8 cellular contexts compared by ENCODE assay signal in the genomic region with DNA sequence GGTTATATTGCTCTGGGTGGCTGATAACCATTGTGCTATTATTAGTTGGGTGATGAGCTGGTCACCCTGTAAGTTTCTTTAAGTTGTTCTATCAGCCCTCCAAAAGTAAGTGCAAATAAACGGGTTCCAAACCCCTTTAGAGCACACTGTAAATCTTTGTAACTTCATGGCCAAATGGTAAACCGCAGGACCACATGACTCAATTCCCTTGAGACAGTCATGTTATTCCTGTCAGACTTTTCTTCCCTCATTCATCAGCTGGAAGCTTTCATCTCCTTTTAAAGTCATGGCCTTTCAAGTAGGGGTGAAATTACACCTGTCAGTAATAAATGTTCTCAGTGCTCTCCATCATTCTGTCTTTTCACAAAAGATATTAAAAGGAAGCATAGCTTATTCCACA.
DNase-seq lines count a peak whose midpoint lies in the region; ATAC-seq, FAIRE-seq and TF ChIP-seq lines count a peak whose summit lies in the region.

No MANE protein-coding gene starts in this region.

- H3K27me3 Mint-ChIP-seq in mesothelial cell of epicardium (ENCODE audit: low read depth): peaks cover 1% of the 10 kb centered on the region

- H3F3A ChIP-seq in PC-3 (ENCODE audit: low read length, unreplicated experiment): no peaks in the 10 kb centered on the region

- peaks cover 13% of the 10 kb centered on the region; the same call in 1 of the 2 replicates for H3K4me1 ChIP-seq in PC-3 (ENCODE audit: insufficient read depth, low read length)

- H3K36me3 Mint-ChIP-seq in mesothelial cell of epicardium: no peaks in the 10 kb centered on the region

- H2AFZ ChIP-seq in PC-3 (ENCODE audit: low read length): no peak overlapping the region

- peaks cover 20% of the 10 kb centered on the region for H3K4me1 Mint-ChIP-seq in mesothelial cell of epicardium

- no peak overlapping the region for H3K4me3 Mint-ChIP-seq in mesothelial cell of epicardium

- intact Hi-C loops in PC-3 (cut with micrococcal nuclease): no loop called here

- CTCF ChIA-PET in PC-3 (lab: Charles Lee): no interaction called here

- BruUV-seq in PC-3 (replicated peaks; lab: Mats Ljungman, UMichigan): no TSS peak

- H3K9me2 ChIP-seq in PC-3 (replicated peaks; ENCODE audit: low read length): no peaks in the 10 kb centered on the region

- no peak for ATAC-seq in PC-3

- H3K4me3 ChIP-seq in kidney epithelial cell (ENCODE audit: low read depth, low read length): no peak overlapping the region
- no peak overlapping the region for H3K4me3 ChIP-seq in PC-3 (ENCODE audit: low read length)

- in situ Hi-C loops in GM13977 (cut with MboI; ENCODE audit: low pct_unique_long_range_greater_than_20kb, low sequenced_read_pairs, unreplicated experiment): no loop called here

- H3K27ac ChIP-seq in PC-3 (ENCODE audit: low read length): no peak overlapping the region

- FAIRE-seq in H54 (lab: Jason Lieb, UNC): peak; percentile 53

- H3K9ac ChIP-seq in PC-3 (ENCODE audit: low read length): no peak overlapping the region

- H4K20me1 ChIP-seq in PC-3 (ENCODE audit: low read length): no peaks in the 10 kb centered on the region

- H3K79me2 ChIP-seq in PC-3 (ENCODE audit: low read length): no peaks in the 10 kb centered on the region

- peaks cover 4% of the 10 kb centered on the region for H3K9me3 Mint-ChIP-seq in mesothelial cell of epicardium

- no peaks in the 10 kb centered on the region for H3K9me3 ChIP-seq in PC-3 (ENCODE audit: low read length)

- H3K27ac Mint-ChIP-seq in mesothelial cell of epicardium: no peak overlapping the region

- H3K27me3 ChIP-seq in kidney epithelial cell (ENCODE audit: control insufficient read depth, insufficient read depth, low read length): no peaks in the 10 kb centered on the region
- no peaks in the 10 kb centered on the region for H3K27me3 ChIP-seq in PC-3 (ENCODE audit: low read length)

- DNase-seq in GM13977 (ENCODE audit: low spot score) (peak; percentile 9), H54 (ENCODE audit: insufficient read length, low spot score) (no peak), LoVo (ENCODE audit: low spot score) (peak; percentile 20), kidney epithelial cell (ENCODE audit: low read depth) (peak; percentile 67), mucosa of gallbladder (ENCODE audit: low spot score) (no peak), PC-3 (no peak), mesothelial cell of epicardium (ENCODE audit: low spot score in 2 of 2, unreplicated experiment in 2 of 2) (no peak)
- DNase-seq in activated CD4-positive, alpha-beta T cell treated with anti-CD3 and anti-CD28 coated beads, Interleukin-2, amount 50 U/mL, for 1 hour: no peak

- POLR2A ChIA-PET in PC-3 (lab: Charles Lee; ENCODE audit: unreplicated experiment): no interaction called here

- no peak for TF ChIP-seq POLR2A in H54 (IDR thresholded peaks at IDR 0.05; ENCODE audit: low read depth, low read length)

- H3K36me3 ChIP-seq in kidney epithelial cell (ENCODE audit: control insufficient read depth, insufficient read depth, low read length): no peaks in the 10 kb centered on the region
- H3K36me3 ChIP-seq in PC-3 (ENCODE audit: low read depth, low read length): no peaks in the 10 kb centered on the region

- no peak for TF ChIP-seq CTCF in GM13977 (IDR thresholded peaks at IDR 0.05; ENCODE audit: extremely low read depth, insufficient read depth, missing control alignments)
- TF ChIP-seq CTCF in kidney epithelial cell (IDR thresholded peaks at IDR 0.05; ENCODE audit: insufficient read depth, low read length, poor library complexity, severe bottlenecking): no peak
- TF ChIP-seq CTCF in PC-3 (conservative IDR thresholded peaks at IDR 0.05; ENCODE audit: low read depth, low read length): no peak
- no peak for TF ChIP-seq CTCF in mesothelial cell of epicardium (IDR thresholded peaks at IDR 0.05; ENCODE audit: unreplicated experiment)

- no peak overlapping the region for H3K4me2 ChIP-seq in PC-3 (ENCODE audit: low read length)

Comparison
In these comparisons a context has a peak if more than half of its experiments do, and no peak if none do; other contexts are left out.
1. DNase-seq: peak in GM13977 (single experiment), LoVo (single experiment) and kidney epithelial cell (single experiment); none in H54 (single experiment), mucosa of gallbladder (single experiment), activated CD4-positive, alpha-beta T cell treated with anti-CD3 and anti-CD28 coated beads, Interleukin-2, amount 50 U/mL, for 1 hour (single experiment), PC-3 (single experiment) and mesothelial cell of epicardium (0 of 2).